ENCODE assay signal across 8 cellular contexts in the genomic region with DNA sequence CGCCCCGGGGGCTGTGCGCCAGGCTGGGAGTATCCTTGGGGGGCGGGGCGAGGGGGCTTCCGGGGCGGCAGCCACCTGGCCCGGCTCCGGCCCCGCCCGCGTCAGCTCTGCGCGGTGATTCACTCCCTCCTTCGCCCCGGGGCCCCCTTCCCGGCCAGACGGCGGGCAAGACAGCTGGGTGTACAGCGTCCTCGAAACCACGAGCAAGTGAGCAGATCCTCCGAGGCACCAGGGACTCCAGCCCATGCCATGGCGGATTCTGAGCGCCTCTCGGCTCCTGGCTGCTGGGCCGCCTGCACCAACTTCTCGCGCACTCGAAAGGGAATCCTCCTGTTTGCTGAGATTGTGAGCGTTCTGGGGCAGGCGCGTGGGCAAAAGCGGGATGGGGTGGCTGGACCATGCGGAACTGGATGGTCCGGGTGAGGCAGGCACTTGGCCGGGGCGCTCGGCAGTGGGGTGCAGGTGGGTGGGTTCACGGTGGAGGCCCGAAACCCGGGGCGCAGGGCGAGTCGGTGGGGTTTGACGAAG. TPM values are rescaled to one million over a fixed set of nuclear protein-coding genes. Genes with fewer than 3 reads are reported as not detected.
DNase-seq lines count a peak whose midpoint lies in the region; ATAC-seq, FAIRE-seq and TF ChIP-seq lines count a peak whose summit lies in the region.

A gene with protein sequence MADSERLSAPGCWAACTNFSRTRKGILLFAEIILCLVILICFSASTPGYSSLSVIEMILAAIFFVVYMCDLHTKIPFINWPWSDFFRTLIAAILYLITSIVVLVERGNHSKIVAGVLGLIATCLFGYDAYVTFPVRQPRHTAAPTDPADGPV (plus strand): TSS at position 147 of the 528 bp plus-strand sequence. CDS start 103 bp downstream, at position 250.

- H3K36me3 ChIP-seq in iPS-20b (ENCODE audit: insufficient read depth, low read depth, low read length): no peaks in the 10 kb centered on the region

- H3K4me1 ChIP-seq in iPS-20b (ENCODE audit: insufficient read depth, low read length): no peaks in the 10 kb centered on the region

- in situ Hi-C loops in astrocyte of the cerebellum (cut with HindIII; ENCODE audit: low sequenced_read_pairs): no loop called here

- H3K27ac ChIP-seq in iPS-20b (ENCODE audit: low read length): no peak within 1 kb of the TSS

- H3K27me3 ChIP-seq in iPS-20b (ENCODE audit: insufficient read depth, low read length): peaks cover 45% of the 10 kb centered on the region

- no peak within 1 kb of the TSS for H3K9ac ChIP-seq in iPS-20b (ENCODE audit: low read depth, low read length)

- FAIRE-seq in HTR-8/SVneo (lab: Jason Lieb, UNC): no peak

- no peak for TF ChIP-seq CTCF in astrocyte of the cerebellum (IDR thresholded peaks at IDR 0.05; ENCODE audit: low read depth, low read length, missing control alignments)

- DNase-seq in A172 (ENCODE audit: low spot score) (peak; percentile 57), HTR-8/SVneo (ENCODE audit: insufficient read length, low spot score) (peak; percentile 56), T-helper 2 cell (peak; percentile 41 to 72 (median 56)), astrocyte of the cerebellum (ENCODE audit: low read depth) (no peak), SK-N-DZ (ENCODE audit: low spot score) (no peak)
- DNase-seq in stimulated activated CD4-positive, alpha-beta T cell treated with anti-CD3 and anti-CD28 coated beads, Interleukin-15, amount 100 ng/mL, for 24 hours: peak; percentile 85

- H3K9me3 ChIP-seq in iPS-20b (ENCODE audit: insufficient read depth, low read depth, low read length): no peaks in the 10 kb centered on the region

- peak within 1 kb of the TSS; percentile 59 for H3K4me3 ChIP-seq in astrocyte of the cerebellum (ENCODE audit: low read depth, low read length)
- H3K4me3 ChIP-seq in iPS-20b (ENCODE audit: low read length): peak within 1 kb of the TSS; percentile 57

- peak; percentile 34 for ATAC-seq in GM18907 (IDR thresholded peaks at IDR 0.05; ENCODE audit: unreplicated experiment)

RNA-seq across cellular contexts. Expression of the gene that starts here (rescaled TPM):
- total RNA-seq in A172 (2014; rRNA removed; shearing (Covaris generic)): 70.3 and 80.8 TPM in 2 replicates
- polyA plus RNA-seq in SK-N-DZ (2014; cell fraction: cytosol; rRNA removed): 3.0 and 4.3 TPM in 2 replicates
- 0.61 and 4.2 TPM in 2 replicates for polyA plus RNA-seq in SK-N-DZ (2014; cell fraction: nucleus; rRNA removed)

Comparison
In these comparisons a context has a peak if more than half of its experiments do, and no peak if none do; other contexts are left out.
1. DNase-seq: peak in A172 (single experiment), HTR-8/SVneo (single experiment), T-helper 2 cell (5 of 5) and stimulated activated CD4-positive, alpha-beta T cell treated with anti-CD3 and anti-CD28 coated beads, Interleukin-15, amount 100 ng/mL, for 24 hours (single experiment); none in astrocyte of the cerebellum (single experiment) and SK-N-DZ (single experiment).